Comparison of ENCODE assay signal across 26 cellular contexts in the genomic region with DNA sequence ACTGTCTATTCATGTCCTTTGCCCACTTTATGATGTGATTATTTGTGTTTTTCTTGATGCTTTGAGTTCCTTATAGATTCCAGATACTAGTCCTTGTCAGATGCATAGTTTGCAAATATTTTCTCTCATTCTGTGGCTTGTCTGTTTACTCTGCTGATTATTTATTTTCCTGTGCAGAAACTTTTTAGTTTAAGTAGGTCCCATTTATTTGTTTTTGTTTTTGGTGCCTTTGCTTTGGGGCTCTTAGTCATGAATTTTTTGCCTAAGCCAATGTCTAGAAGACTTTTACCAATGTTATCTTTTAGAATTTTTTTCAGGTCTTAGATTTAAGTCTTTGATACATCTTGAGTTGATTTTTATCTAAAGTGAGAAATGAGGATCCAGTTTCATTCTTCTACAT.
A peak's percentile ranks its signal among the peaks of the same experiment; 100 is the strongest.
DNase-seq lines count a peak whose midpoint lies in the region; ATAC-seq, FAIRE-seq and TF ChIP-seq lines count a peak whose summit lies in the region.
"Had no signal": no experiment of that assay in that cellular context is flagged by ENCODE, and none has a peak within 500 bp of the region (broad histone marks: within the 10 kb centered on the region; RNA-seq: fewer than 3 reads in every experiment).

No MANE protein-coding gene starts in this region.

- intact Hi-C loops in PC-3 (cut with micrococcal nuclease), result loop anchor here (10.0 kb wide), 1 partner anchor 72 kb away; no protein-coding TSS in a partner anchor

- no peak overlapping the region for H3K4ac ChIP-seq in mesenchymal stem cell (ENCODE audit: low read depth in 1 of 2, low read length in 2 of 2)

- H3K4me2 ChIP-seq in PC-3 (ENCODE audit: low read length), result no peak overlapping the region
- no peak overlapping the region for H3K4me2 ChIP-seq in mesenchymal stem cell (ENCODE audit: low read length, poor library complexity, severe bottlenecking)
- H3K4me2 ChIP-seq: BLaER1 treated with 17β-estradiol and CSF1 and Interleukin-3, amounts not matched to agents 10 nM and 100 nM had no signal

- ATAC-seq in PC-3, result peak; percentile 8
- ATAC-seq: GM12878, HepG2, K562 had no signal

- H2BK120ac ChIP-seq in mesenchymal stem cell (ENCODE audit: low read depth, low read length), result no peak overlapping the region

- FAIRE-seq in bronchial epithelial cell (lab: Jason Lieb, UNC), result no peak
- FAIRE-seq: GM12878, H1, HepG2, K562 had no signal

- no peaks in the 10 kb centered on the region for H3K9me2 ChIP-seq in PC-3 (replicated peaks; ENCODE audit: low read length)

- no peak overlapping the region for H2AK5ac ChIP-seq in mesenchymal stem cell (ENCODE audit: low read length, severe bottlenecking)

- H2BK5ac ChIP-seq in mesenchymal stem cell (ENCODE audit: low read depth, low read length, poor library complexity, severe bottlenecking), result no peak overlapping the region

- POLR2A ChIA-PET in PC-3 (lab: Charles Lee; ENCODE audit: unreplicated experiment), result no interaction called here
- POLR2A ChIA-PET in HEK293T (lab: Yijun Ruan, JAX), result no interaction called here

- H3K27me3 ChIP-seq in PC-3 (ENCODE audit: low read length), result no peaks in the 10 kb centered on the region
- no peaks in the 10 kb centered on the region for H3K27me3 ChIP-seq in bronchial epithelial cell (ENCODE audit: control insufficient read depth, insufficient read depth, low read length)
- H3K27me3 ChIP-seq in mesenchymal stem cell (ENCODE audit: control insufficient read depth in 1 of 2, insufficient read depth in 1 of 2, low read length in 2 of 2), result no peaks in the 10 kb centered on the region
- H3K27me3 ChIP-seq: BLaER1 treated with 17β-estradiol and CSF1 and Interleukin-3, amounts not matched to agents 10 nM and 100 nM had no signal

- peak overlapping the region; percentile 31; the same call in 1 of the 2 replicates for H3K27ac ChIP-seq in PC-3 (ENCODE audit: low read length)
- H3K27ac ChIP-seq in mesenchymal stem cell (ENCODE audit: low read length, poor library complexity, severe bottlenecking), result no peak overlapping the region
- H3K27ac ChIP-seq: BLaER1 treated with 17β-estradiol and CSF1 and Interleukin-3, amounts not matched to agents 10 nM and 100 nM had no signal

- no peak overlapping the region for H4K91ac ChIP-seq in mesenchymal stem cell (ENCODE audit: low read length)

- no peak for TF ChIP-seq CTCF in PC-3 (conservative IDR thresholded peaks at IDR 0.05; ENCODE audit: low read depth, low read length)
- no peak for TF ChIP-seq CTCF in bronchial epithelial cell (IDR thresholded peaks at IDR 0.05; ENCODE audit: insufficient read depth, low read length, severe bottlenecking)

- H2AFZ ChIP-seq in PC-3 (ENCODE audit: low read length) (no peak overlapping the region), mesenchymal stem cell (ENCODE audit: low read depth, low read length) (no peak overlapping the region)

- H3K36me3 ChIP-seq in PC-3 (ENCODE audit: low read depth, low read length) (no peaks in the 10 kb centered on the region), bronchial epithelial cell (ENCODE audit: control insufficient read depth, insufficient read depth, low read length) (no peaks in the 10 kb centered on the region), mesenchymal stem cell (ENCODE audit: control insufficient read depth in 1 of 2, insufficient read depth in 2 of 2, low read depth in 1 of 2, low read length in 2 of 2) (no peaks in the 10 kb centered on the region)
- H3K36me3 ChIP-seq: BLaER1 treated with 17β-estradiol and CSF1 and Interleukin-3, amounts not matched to agents 10 nM and 100 nM had no signal

- CTCF ChIA-PET in PC-3 (lab: Charles Lee), result no interaction called here
- CTCF ChIA-PET in HEK293T (lab: Yijun Ruan, JAX), result no interaction called here

- H3K79me2 ChIP-seq in PC-3 (ENCODE audit: low read length), result no peaks in the 10 kb centered on the region

- H3K9me3 ChIP-seq in PC-3 (ENCODE audit: low read length) (no peaks in the 10 kb centered on the region), mesenchymal stem cell (ENCODE audit: control insufficient read depth, low read length) (no peaks in the 10 kb centered on the region)
- H3K9me3 ChIP-seq: BLaER1 treated with 17β-estradiol and CSF1 and Interleukin-3, amounts not matched to agents 10 nM and 100 nM had no signal

- H3K79me1 ChIP-seq in mesenchymal stem cell (replicated peaks; ENCODE audit: low read length, poor library complexity, severe bottlenecking), result no peaks in the 10 kb centered on the region

- no peak overlapping the region for H3K4me3 ChIP-seq in PC-3 (ENCODE audit: low read length)
- H3K4me3 ChIP-seq in bronchial epithelial cell (ENCODE audit: low read depth, low read length), result no peak overlapping the region
- no peak overlapping the region for H3K4me3 ChIP-seq in mesenchymal stem cell (ENCODE audit: insufficient read depth in 1 of 2, low read depth in 1 of 2, low read length in 2 of 2)
- H3K4me3 ChIP-seq: BLaER1 treated with 17β-estradiol and CSF1 and Interleukin-3, amounts not matched to agents 10 nM and 100 nM; GM12878; K562 had no signal

- H4K20me1 ChIP-seq in PC-3 (ENCODE audit: low read length), result no peaks in the 10 kb centered on the region
- H4K20me1 ChIP-seq: BLaER1 treated with 17β-estradiol and CSF1 and Interleukin-3, amounts not matched to agents 10 nM and 100 nM had no signal

- H3K4me1 ChIP-seq in PC-3 (ENCODE audit: insufficient read depth, low read length) (peaks cover 53% of the 10 kb centered on the region), mesenchymal stem cell (ENCODE audit: control insufficient read depth, insufficient read depth, low read depth, low read length) (no peaks in the 10 kb centered on the region)
- H3K4me1 ChIP-seq: BLaER1 treated with 17β-estradiol and CSF1 and Interleukin-3, amounts not matched to agents 10 nM and 100 nM had no signal

- H2BK15ac ChIP-seq in mesenchymal stem cell (ENCODE audit: low read depth, poor library complexity, severe bottlenecking), result no peak overlapping the region

- H3K23ac ChIP-seq in mesenchymal stem cell (ENCODE audit: low read length in 2 of 2), result no peak overlapping the region

- H4K8ac ChIP-seq in mesenchymal stem cell (ENCODE audit: low read length), result no peak overlapping the region

- H3K18ac ChIP-seq in mesenchymal stem cell (ENCODE audit: low read depth in 1 of 2, low read length in 2 of 2), result no peak overlapping the region

- no peak overlapping the region for H2BK12ac ChIP-seq in mesenchymal stem cell (ENCODE audit: low read length in 2 of 2)

- peak; percentile 64 for DNase-seq in EH (ENCODE audit: low read depth)
- peak; percentile 78 for DNase-seq in PC-3
- peak; percentile 50 for DNase-seq in bronchial epithelial cell (ENCODE audit: low read depth)
- peak; percentile 29 for DNase-seq in mesenchymal stem cell
- DNase-seq in effector CD4-positive, alpha-beta T cell, result no peak
- DNase-seq in activated CD4-positive, alpha-beta T cell treated with anti-CD3 and anti-CD28 coated beads for 48 hours, result no peak
- DNase-seq in HEK293T (ENCODE audit: extremely low spot score), result no peak
- DNase-seq in NCI-H748 (lab: John Stamatoyannopoulos, UW; ENCODE audit: unreplicated experiment), result no peak
- DNase-seq: AML-193; CD4-positive, alpha-beta T cell; COR-L47; DMS53; GDM1; HCEC 1CT; Kasumi-1; MM.1S; NCI-H2029; NCI-H446; NCI-H526; RPMI8226; SHP77 had no signal

- H3K14ac ChIP-seq in mesenchymal stem cell (ENCODE audit: low read length in 2 of 2), result no peak overlapping the region

- peaks cover 4% of the 10 kb centered on the region for H3F3A ChIP-seq in PC-3 (ENCODE audit: low read length, unreplicated experiment)

- H3K9ac ChIP-seq in PC-3 (ENCODE audit: low read length), result no peak overlapping the region
- no peak overlapping the region for H3K9ac ChIP-seq in mesenchymal stem cell (ENCODE audit: low read length)
- H3K9ac ChIP-seq: BLaER1 treated with 17β-estradiol and CSF1 and Interleukin-3, amounts not matched to agents 10 nM and 100 nM had no signal

- BruUV-seq in PC-3 (replicated peaks; lab: Mats Ljungman, UMichigan), result no TSS peak

TF ChIP-seq in HEK293T, 16 proteins besides CTCF, POLR2A, EP300 and RAD21:
- no peak for TF ChIP-seq FOXK2 (IDR thresholded peaks at IDR 0.05)
- TF ChIP-seq CTBP1 (IDR thresholded peaks at IDR 0.05; ENCODE audit: borderline replicate concordance), result no peak
- no peak for TF ChIP-seq LEF1 (IDR thresholded peaks at IDR 0.05; ENCODE audit: borderline replicate concordance)
- TF ChIP-seq, protein P1, sequence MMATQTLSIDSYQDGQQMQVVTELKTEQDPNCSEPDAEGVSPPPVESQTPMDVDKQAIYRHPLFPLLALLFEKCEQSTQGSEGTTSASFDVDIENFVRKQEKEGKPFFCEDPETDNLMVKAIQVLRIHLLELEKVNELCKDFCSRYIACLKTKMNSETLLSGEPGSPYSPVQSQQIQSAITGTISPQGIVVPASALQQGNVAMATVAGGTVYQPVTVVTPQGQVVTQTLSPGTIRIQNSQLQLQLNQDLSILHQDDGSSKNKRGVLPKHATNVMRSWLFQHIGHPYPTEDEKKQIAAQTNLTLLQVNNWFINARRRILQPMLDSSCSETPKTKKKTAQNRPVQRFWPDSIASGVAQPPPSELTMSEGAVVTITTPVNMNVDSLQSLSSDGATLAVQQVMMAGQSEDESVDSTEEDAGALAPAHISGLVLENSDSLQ (IDR thresholded peaks at IDR 0.05), result no peak
- no peak for TF ChIP-seq L3MBTL2 (conservative IDR thresholded peaks at IDR 0.05)
- no peak for TF ChIP-seq ZNF384 (IDR thresholded peaks at IDR 0.05)
- TF ChIP-seq NFRKB (IDR thresholded peaks at IDR 0.05), result no peak
- TF ChIP-seq BHLHE40 (IDR thresholded peaks at IDR 0.05; ENCODE audit: borderline replicate concordance), result no peak
- TF ChIP-seq FOXM1 (IDR thresholded peaks at IDR 0.05; ENCODE audit: borderline replicate concordance), result no peak
- no peak for TF ChIP-seq SUZ12 (IDR thresholded peaks at IDR 0.05)
- no peak for TF ChIP-seq TARDBP (IDR thresholded peaks at IDR 0.05)
- TF ChIP-seq FOXA1 (IDR thresholded peaks at IDR 0.05), result no peak

Comparison
In these comparisons a context has a peak if more than half of its experiments do, and no peak if none do; other contexts are left out.
1. DNase-seq: peak in EH (single experiment), PC-3 (single experiment), bronchial epithelial cell (single experiment) and mesenchymal stem cell (single experiment); none in effector CD4-positive, alpha-beta T cell (single experiment), activated CD4-positive, alpha-beta T cell treated with anti-CD3 and anti-CD28 coated beads for 48 hours (single experiment), HEK293T (single experiment) and NCI-H748 (single experiment).